Comparison of ENCODE assay signal across 11 cellular contexts in genomic region chr17:78330570-78331224, GRCh38. TPM values are rescaled to one million over a fixed set of nuclear protein-coding genes. Genes with fewer than 3 reads are reported as not detected.
DNase-seq lines count a peak whose midpoint lies in the region; ATAC-seq, FAIRE-seq and TF ChIP-seq lines count a peak whose summit lies in the region.
"Had no signal": no experiment of that assay in that cellular context is flagged by ENCODE, and none has a peak within 500 bp of the region (broad histone marks: within the 10 kb centered on the region; RNA-seq: fewer than 3 reads in every experiment).

No MANE protein-coding gene starts in this region.

- no peak overlapping the region for H3K27ac Mint-ChIP-seq in T-helper 2 cell treated with Interferon-gamma antibody and Interleukin-4, amounts not matched to agents 5 μg/mL and 100 μg/mL, for 36 hours
- H3K27ac Mint-ChIP-seq: nephron progenitor cell had no signal

- H3K36me3 ChIP-seq in MG63 (no peaks in the 10 kb centered on the region), lung (ENCODE audit: control insufficient read depth in 2 of 2, insufficient read depth in 2 of 2, low read length in 2 of 2) (no peaks in the 10 kb centered on the region)

- DNase-seq in ACHN (peak; percentile 83), MG63 (peak; percentile 99), brain pericyte (ENCODE audit: low read depth, low spot score) (peak; percentile 58), lung (ENCODE audit: low spot score) (no peak), dedifferentiated amniotic fluid mesenchymal stem cell (ENCODE audit: extremely low spot score) (no peak), D721Med (ENCODE audit: insufficient read length, low spot score) (no peak)
- DNase-seq in T-helper 2 cell treated with Interferon-gamma antibody and Interleukin-4, amounts not matched to agents 5 μg/mL and 100 μg/mL, for 36 hours (ENCODE audit: low spot score): no peak
- no peak for DNase-seq in activated CD4-positive, alpha-beta T cell treated with anti-CD3 and anti-CD28 coated beads, Interleukin-2, amount 50 U/mL, for 4 hours
- DNase-seq: NCI-H1436 treated with DMSO at 0.1 percent for 48 hours, nephron progenitor cell had no signal

- H3K4me3 ChIP-seq in MG63 (no peak overlapping the region), lung (no peak overlapping the region)

- FAIRE-seq in D721Med (lab: Jason Lieb, UNC): no peak
- FAIRE-seq: TTC549 had no signal

- H3K4me1 ChIP-seq in lung (ENCODE audit: control insufficient read depth in 2 of 2, insufficient read depth in 2 of 2, low read length in 2 of 2): peaks cover 0 to 9% of the 10 kb centered on the region in 2 donors

- no peaks in the 10 kb centered on the region for H3K27me3 Mint-ChIP-seq in T-helper 2 cell treated with Interferon-gamma antibody and Interleukin-4, amounts not matched to agents 5 μg/mL and 100 μg/mL, for 36 hours (ENCODE audit: low read depth)

- H3K36me3 Mint-ChIP-seq in T-helper 2 cell treated with Interferon-gamma antibody and Interleukin-4, amounts not matched to agents 5 μg/mL and 100 μg/mL, for 36 hours (ENCODE audit: low read depth): no peaks in the 10 kb centered on the region

- ATAC-seq in lung (ENCODE audit: insufficient read depth, low FRiP score): peak; percentile 23

- H3K4me1 Mint-ChIP-seq in T-helper 2 cell treated with Interferon-gamma antibody and Interleukin-4, amounts not matched to agents 5 μg/mL and 100 μg/mL, for 36 hours (ENCODE audit: low read depth): peaks cover 23% of the 10 kb centered on the region

- peak overlapping the region in 1 of 2 donors; percentile 49 for H3K27ac ChIP-seq in lung (ENCODE audit: low read depth in 1 of 2, low read length in 1 of 2)

- in situ Hi-C loops in ACHN (cut with HindIII; ENCODE audit: low pct_ligation_motif_present, low pct_unique_long_range_greater_than_20kb, low sequenced_read_pairs): no loop called here

- no peak for TF ChIP-seq CTCF in lung (IDR thresholded peaks at IDR 0.05; ENCODE audit: control extremely low read depth, extremely low read depth)
- no peak for TF ChIP-seq CTCF in D721Med (IDR thresholded peaks at IDR 0.05; ENCODE audit: insufficient read depth, missing control alignments)

- H3K4me3 Mint-ChIP-seq in T-helper 2 cell treated with Interferon-gamma antibody and Interleukin-4, amounts not matched to agents 5 μg/mL and 100 μg/mL, for 36 hours: no peak overlapping the region
- H3K4me3 Mint-ChIP-seq: nephron progenitor cell had no signal

- no peaks in the 10 kb centered on the region for H3K9me3 Mint-ChIP-seq in T-helper 2 cell treated with Interferon-gamma antibody and Interleukin-4, amounts not matched to agents 5 μg/mL and 100 μg/mL, for 36 hours

- 63 to 82% methylated on average over 13 of the region's 13 CpGs for WGBS in lung, 2 donors

- H3K27me3 ChIP-seq in MG63: no peaks in the 10 kb centered on the region
- H3K27me3 ChIP-seq in lung (ENCODE audit: control insufficient read depth, insufficient read depth): no peaks in the 10 kb centered on the region

- H3K9me3 ChIP-seq in MG63 (no peaks in the 10 kb centered on the region), lung (ENCODE audit: control insufficient read depth in 2 of 2, insufficient read depth in 1 of 2, low read length in 1 of 2) (no peaks in the 10 kb centered on the region)

RNA-seq across cellular contexts. Expression of gene SOCS3, which starts 29.2 kb away (rescaled TPM):
- total RNA-seq in MG63 (2014; rRNA removed; shearing (Covaris generic); ENCODE audit: low replicate concordance): 23.4 and 32.9 TPM in 2 replicates
- 10 to 100 TPM; 65.8 to 83.8 TPM for total RNA-seq in lung
- polyA plus RNA-seq in lung: 100 to 1,000 TPM; 143 to 545 TPM

RNA-seq across cellular contexts. Expression of gene PGS1, which starts 47.8 kb away (rescaled TPM):
- total RNA-seq in MG63 (2014; rRNA removed; shearing (Covaris generic); ENCODE audit: low replicate concordance): 47.3 and 48.7 TPM in 2 replicates
- 100 to 1,000 TPM in 1 of 2 donors, 10 to 100 TPM in 1; 90.6 to 104 TPM for total RNA-seq in lung
- 10 to 100 TPM; 44.9 to 98.0 TPM for polyA plus RNA-seq in lung

Comparison
In these comparisons a context has a peak if more than half of its experiments do, and no peak if none do; other contexts are left out.
1. DNase-seq: peak in ACHN (single experiment), MG63 (single experiment) and brain pericyte (single experiment); none in lung (single experiment), T-helper 2 cell treated with Interferon-gamma antibody and Interleukin-4, amounts not matched to agents 5 μg/mL and 100 μg/mL, for 36 hours (single experiment), dedifferentiated amniotic fluid mesenchymal stem cell (single experiment), D721Med (single experiment) and activated CD4-positive, alpha-beta T cell treated with anti-CD3 and anti-CD28 coated beads, Interleukin-2, amount 50 U/mL, for 4 hours (0 of 2).